In genomic region chr12:109804820-109805761, GRCh38 we compare ENCODE assay signal across 8 cellular contexts. TPM values are rescaled to one million over a fixed set of nuclear protein-coding genes. Genes with fewer than 3 reads are reported as not detected.
DNase-seq lines count a peak whose midpoint lies in the region; ATAC-seq and TF ChIP-seq lines count a peak whose summit lies in the region.

No MANE protein-coding gene starts in this region.

- ATAC-seq in CD4-positive, CD25-positive, alpha-beta regulatory T cell (ENCODE audit: low read depth in 2 of 2): peak; percentile 68 to 71
- ATAC-seq in HG02588 (IDR thresholded peaks at IDR 0.05; ENCODE audit: unreplicated experiment): no peak

- TF ChIP-seq POLR2A in ovary (IDR thresholded peaks at IDR 0.05): no peak
- no peak for TF ChIP-seq POLR2A in tibial nerve (IDR thresholded peaks at IDR 0.05)

- peaks cover 0 to 2% (median 0%) of the 10 kb centered on the region in 4 donors for H3K4me1 Mint-ChIP-seq in CD4-positive, CD25-positive, alpha-beta regulatory T cell
- H3K4me1 Mint-ChIP-seq in HFFc6 (ENCODE audit: low read depth): no peaks in the 10 kb centered on the region

- no peaks in the 10 kb centered on the region for H3K27me3 Mint-ChIP-seq in CD4-positive, CD25-positive, alpha-beta regulatory T cell
- H3K27me3 Mint-ChIP-seq in HFFc6 (ENCODE audit: insufficient read depth): no peaks in the 10 kb centered on the region

- H3K9me3 Mint-ChIP-seq in CD4-positive, CD25-positive, alpha-beta regulatory T cell: no peaks in the 10 kb centered on the region
- H3K9me3 Mint-ChIP-seq in HFFc6: no peaks in the 10 kb centered on the region

- no peak overlapping the region for H3K27ac ChIP-seq in CD4-positive, CD25-positive, alpha-beta regulatory T cell (ENCODE audit: insufficient read depth, low read length, poor library complexity, severe bottlenecking)
- no peak overlapping the region for H3K27ac ChIP-seq in ovary
- no peak overlapping the region for H3K27ac ChIP-seq in tibial nerve

- no peaks in the 10 kb centered on the region for H3K9me3 ChIP-seq in CD4-positive, CD25-positive, alpha-beta regulatory T cell (ENCODE audit: control insufficient read depth in 2 of 2, low read length in 2 of 2)
- H3K9me3 ChIP-seq in ovary (no peaks in the 10 kb centered on the region), tibial nerve (no peaks in the 10 kb centered on the region)

- no peak overlapping the region for H3K4me3 Mint-ChIP-seq in CD4-positive, CD25-positive, alpha-beta regulatory T cell
- no peak overlapping the region for H3K4me3 Mint-ChIP-seq in HFFc6

- TF ChIP-seq EP300 in ovary (IDR thresholded peaks at IDR 0.05) (no peak), tibial nerve (IDR thresholded peaks at IDR 0.05) (no peak)

- peaks cover 7% of the 10 kb centered on the region for H3K4me1 ChIP-seq in CD4-positive, CD25-positive, alpha-beta regulatory T cell (ENCODE audit: control insufficient read depth, insufficient read depth, low read length, poor library complexity, severe bottlenecking)
- H3K4me1 ChIP-seq in ovary (ENCODE audit: insufficient read depth) (no peaks in the 10 kb centered on the region), tibial nerve (peaks cover 0 to 5% (median 0%) of the 10 kb centered on the region in 4 donors)

- H3K36me3 ChIP-seq in CD4-positive, CD25-positive, alpha-beta regulatory T cell (ENCODE audit: control insufficient read depth, insufficient read depth, low read length): no peaks in the 10 kb centered on the region
- H3K36me3 ChIP-seq in ovary: no peaks in the 10 kb centered on the region
- H3K36me3 ChIP-seq in tibial nerve: no peaks in the 10 kb centered on the region

- no peaks in the 10 kb centered on the region for H3K27me3 ChIP-seq in CD4-positive, CD25-positive, alpha-beta regulatory T cell (ENCODE audit: control insufficient read depth, insufficient read depth, low read length)
- no peaks in the 10 kb centered on the region for H3K27me3 ChIP-seq in ovary
- no peaks in the 10 kb centered on the region for H3K27me3 ChIP-seq in tibial nerve

- peak overlapping the region in 1 of 3 donors; percentile 76 for H3K27ac Mint-ChIP-seq in CD4-positive, CD25-positive, alpha-beta regulatory T cell
- no peak overlapping the region for H3K27ac Mint-ChIP-seq in HFFc6

- intact Hi-C loops in ovary (cut with DNase I): loop anchor here in 1 of 4 donors (5.0 kb wide), 1 partner anchor 77 kb away; the partner anchor contains the start of gene GLTP

- peak; percentile 46 to 57 (median 55) for DNase-seq in CD4-positive, CD25-positive, alpha-beta regulatory T cell
- DNase-seq in HFFc6: peak; percentile 37
- DNase-seq in RPMI7951 (ENCODE audit: low read depth): peak; percentile 37
- peak; percentile 57 for DNase-seq in activated gamma-delta T cell treated with anti-CD3 and anti-CD28 coated beads, Interleukin-2, amount 50 U/mL, for 16 hours (ENCODE audit: low read depth)
- DNase-seq in globus pallidus (ENCODE audit: low spot score): peak; percentile 60
- DNase-seq in ovary: peak; percentile 38 to 76 (median 70)
- DNase-seq in tibial nerve (ENCODE audit: low spot score in 2 of 2): peak; percentile 46 to 64

- WGBS in ovary, 3 donors: 37 to 41% (median 41%) methylated on average over 12 of the region's 12 CpGs
- 28 to 30% methylated on average over 10 to 12 of the region's 12 CpGs for WGBS in tibial nerve, 2 donors

- H3K36me3 Mint-ChIP-seq in CD4-positive, CD25-positive, alpha-beta regulatory T cell: no peaks in the 10 kb centered on the region
- H3K36me3 Mint-ChIP-seq in HFFc6 (ENCODE audit: low read depth): no peaks in the 10 kb centered on the region

- H3K4me3 ChIP-seq in CD4-positive, CD25-positive, alpha-beta regulatory T cell (ENCODE audit: low read depth, low read length): no peak overlapping the region
- H3K4me3 ChIP-seq in ovary (no peak overlapping the region), tibial nerve (no peak overlapping the region)

- peak; percentile 100 for TF ChIP-seq CTCF in HFFc6 (IDR thresholded peaks at IDR 0.05)
- peak; percentile 61 to 72 (median 68) for TF ChIP-seq CTCF in ovary (IDR thresholded peaks at IDR 0.05)
- peak; percentile 92 to 98 (median 94) for TF ChIP-seq CTCF in tibial nerve (IDR thresholded peaks at IDR 0.05)

RNA-seq across cellular contexts. Expression of gene TRPV4, which starts 28.1 kb away (rescaled TPM):
- not detected for total RNA-seq in CD4-positive, CD25-positive, alpha-beta regulatory T cell
- polyA plus RNA-seq in CD4-positive, CD25-positive, alpha-beta regulatory T cell: not detected
- total RNA-seq in HFFc6 (2021; fragmentation: NEBNext Ultra II Directional; extraction: Animal tissue kit (Norgen Biotek cat#: 25700)): 1 to 10 TPM; 1.6 to 2.5 (median 1.9) TPM
- 0.68 and 0.96 TPM in 2 replicates for total RNA-seq in RPMI7951 (2014; rRNA removed; shearing (Covaris generic))
- total RNA-seq in ovary (1 to 10 TPM in 1 of 7 donors, under 1 TPM in 5, not detected in 1; 0.12 to 2.4 (median 0.35) TPM), tibial nerve (1 to 10 TPM in 2 of 4 donors, under 1 TPM in 2; 0.42 to 3.0 (median 1.4) TPM)
- under 1 TPM; 0.53 to 0.95 TPM for polyA plus RNA-seq in ovary
